1 cellular context compared by ENCODE assay signal in the genomic region with DNA sequence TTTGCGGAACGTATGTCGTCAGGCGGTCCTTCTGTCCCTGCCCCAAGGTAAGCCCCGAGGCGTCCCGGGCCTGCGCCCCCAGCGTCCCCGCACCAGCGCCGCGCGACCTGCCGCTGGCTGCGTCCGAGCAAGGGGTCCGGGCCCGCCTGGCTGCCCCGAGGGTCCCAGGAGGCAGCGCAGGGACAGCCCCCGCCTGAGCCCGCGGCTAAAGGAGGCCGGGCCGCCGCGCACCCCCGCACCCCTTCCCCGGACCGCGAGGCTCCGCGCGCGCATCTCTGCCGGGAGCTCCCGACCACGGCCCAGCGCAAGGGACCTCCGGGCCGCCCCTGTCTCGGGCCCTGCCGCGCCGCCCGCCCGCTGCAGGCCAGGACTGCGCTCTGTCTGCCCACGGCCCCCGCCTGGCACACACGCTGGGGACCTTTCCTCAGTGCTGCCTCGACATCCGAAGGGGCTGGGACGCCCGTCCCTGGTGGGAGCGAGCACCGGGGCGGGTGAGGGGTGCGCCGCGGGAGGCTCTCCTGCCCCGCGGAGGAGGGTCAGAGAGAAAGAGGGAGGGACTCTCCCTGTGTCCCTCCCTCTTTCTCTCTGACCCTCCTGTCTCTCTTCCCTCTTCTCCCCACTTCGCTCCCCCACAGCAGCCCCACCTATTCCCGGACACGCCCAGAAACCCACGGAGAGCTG.
TF ChIP-seq lines count a peak whose summit lies in the region.

No MANE protein-coding gene starts in this region.

TF ChIP-seq in H1, 55 proteins besides CTCF, POLR2A, EP300 and RAD21:
- TF ChIP-seq KDM4A (IDR thresholded peaks at IDR 0.05; ENCODE audit: low read depth, low read length, severe bottlenecking), result peak; percentile 73
- TF ChIP-seq KDM5A (IDR thresholded peaks at IDR 0.05; ENCODE audit: low read length), result no peak
